1 cellular context compared by ENCODE assay signal in the genomic region with DNA sequence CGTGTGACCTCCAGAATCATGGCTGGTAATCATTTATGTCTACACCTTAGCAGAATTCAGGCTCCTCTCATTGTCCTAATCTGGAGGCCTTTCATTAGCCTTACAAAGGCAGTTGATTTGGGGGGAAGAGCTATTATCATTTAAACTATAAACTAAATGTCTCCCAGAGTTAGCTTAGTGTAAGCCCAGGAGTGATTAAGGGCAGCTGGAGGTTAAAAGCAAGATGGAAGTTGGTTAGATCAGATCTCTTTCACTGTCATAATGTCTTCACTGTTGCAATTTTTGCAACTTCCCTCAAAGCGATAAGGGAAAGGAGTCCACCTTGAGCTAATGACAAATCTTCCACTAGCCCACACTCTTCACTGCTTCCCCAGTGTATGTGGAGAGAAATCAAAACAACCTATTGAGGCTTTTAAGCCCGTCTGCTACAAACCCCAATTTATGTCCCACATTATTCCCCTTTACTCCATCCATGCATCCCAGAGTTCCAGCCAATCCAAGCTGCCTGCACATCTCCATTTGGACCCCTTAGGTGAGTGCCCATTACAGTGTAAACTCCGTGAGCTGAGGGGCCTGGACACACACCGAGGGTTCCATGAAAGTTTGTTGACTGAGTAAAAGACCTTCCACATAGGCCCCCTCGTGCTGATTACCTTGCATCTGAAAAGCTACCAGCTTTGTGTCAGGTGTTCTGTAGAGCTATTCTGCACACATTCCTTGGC.
TF ChIP-seq lines count a peak whose summit lies in the region.

No MANE protein-coding gene starts in this region.

TF ChIP-seq in K562, 482 proteins besides CTCF, POLR2A, EP300 and RAD21 (continued from another document and continues in another):
- TF ChIP-seq, protein P1, sequence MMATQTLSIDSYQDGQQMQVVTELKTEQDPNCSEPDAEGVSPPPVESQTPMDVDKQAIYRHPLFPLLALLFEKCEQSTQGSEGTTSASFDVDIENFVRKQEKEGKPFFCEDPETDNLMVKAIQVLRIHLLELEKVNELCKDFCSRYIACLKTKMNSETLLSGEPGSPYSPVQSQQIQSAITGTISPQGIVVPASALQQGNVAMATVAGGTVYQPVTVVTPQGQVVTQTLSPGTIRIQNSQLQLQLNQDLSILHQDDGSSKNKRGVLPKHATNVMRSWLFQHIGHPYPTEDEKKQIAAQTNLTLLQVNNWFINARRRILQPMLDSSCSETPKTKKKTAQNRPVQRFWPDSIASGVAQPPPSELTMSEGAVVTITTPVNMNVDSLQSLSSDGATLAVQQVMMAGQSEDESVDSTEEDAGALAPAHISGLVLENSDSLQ (IDR thresholded peaks at IDR 0.05), result no peak
- TF ChIP-seq NFE2L1 (tag; IDR thresholded peaks at IDR 0.05; ENCODE audit: borderline replicate concordance, low read depth) (no peak), DIDO1 (tag; IDR thresholded peaks at IDR 0.05; ENCODE audit: low read depth) (no peak), ZNF696 (CRISPR knock-in tag; conservative IDR thresholded peaks at IDR 0.05) (no peak), BCL6 (CRISPR knock-in tag; IDR thresholded peaks at IDR 0.05) (peak; percentile 52; the same call in 1 of the 2 replicates), ZNF3 (CRISPR knock-in tag; IDR thresholded peaks at IDR 0.05) (peak; percentile 83; the same call in 1 of the 2 replicates), SMAD3 (CRISPR knock-in tag; conservative IDR thresholded peaks at IDR 0.05) (0 out of 2 replicates have a peak, but pooled peaks have one; percentile 40), ZNF75A (CRISPR knock-in tag; IDR thresholded peaks at IDR 0.05) (0 out of 2 replicates have a peak, but pooled peaks have one; percentile 33), KDM4B (IDR thresholded peaks at IDR 0.05; ENCODE audit: borderline replicate concordance in 2 of 2, low read depth in 1 of 2) (no peak), ZNF79 (CRISPR knock-in tag; IDR thresholded peaks at IDR 0.05; ENCODE audit: low read depth) (peak; percentile 81), POLR3G (IDR thresholded peaks at IDR 0.05; ENCODE audit: extremely low read depth, insufficient read length, insufficient replicate concordance) (no peak), BACH1 (tag; IDR thresholded peaks at IDR 0.05) (peak; percentile 75; the same call in 1 of the 2 replicates), ESRRA (IDR thresholded peaks at IDR 0.05; ENCODE audit: borderline replicate concordance, low read depth) (peak; percentile 56; the same call in 1 of the 2 replicates), GATAD2B (IDR thresholded peaks at IDR 0.05; ENCODE audit: borderline replicate concordance) (no peak), MEF2D (tag; conservative IDR thresholded peaks at IDR 0.05; ENCODE audit: low read depth) (peak; percentile 74), ZNF449 (CRISPR knock-in tag; IDR thresholded peaks at IDR 0.05) (peak; percentile 72; the same call in 1 of the 2 replicates), ZNF239 (CRISPR knock-in tag; IDR thresholded peaks at IDR 0.05) (peak; percentile 64; the same call in 1 of the 2 replicates), TCF15 (CRISPR knock-in tag; IDR thresholded peaks at IDR 0.05) (no peak), CUX1 (CRISPR knock-in tag; IDR thresholded peaks at IDR 0.05) (no peak), ZBTB43 (CRISPR knock-in tag; IDR thresholded peaks at IDR 0.05) (no peak), RBM17 (IDR thresholded peaks at IDR 0.05; ENCODE audit: borderline replicate concordance, low read depth, low read length) (no peak), FOXA1 (IDR thresholded peaks at IDR 0.05; ENCODE audit: borderline replicate concordance) (no peak), ZNF766 (CRISPR knock-in tag; conservative IDR thresholded peaks at IDR 0.05) (0 out of 2 replicates have a peak, but pooled peaks have one; percentile 74), PTBP1 (IDR thresholded peaks at IDR 0.05; ENCODE audit: low read depth, low read length) (no peak), TAF1 (IDR thresholded peaks at IDR 0.05; ENCODE audit: control insufficient read depth, extremely low read depth, insufficient read depth, low read length, severe bottlenecking) (no peak), ZNF395 (CRISPR knock-in tag; IDR thresholded peaks at IDR 0.05) (0 out of 2 replicates have a peak, but pooled peaks have one; percentile 50), ZBTB17 (CRISPR knock-in tag; IDR thresholded peaks at IDR 0.05) (peak; percentile 59), MXI1 (IDR thresholded peaks at IDR 0.05; ENCODE audit: low read depth, low read length) (no peak), ZNF311 (CRISPR knock-in tag; IDR thresholded peaks at IDR 0.05) (peak; percentile 36; the same call in 1 of the 2 replicates), FIP1L1 (IDR thresholded peaks at IDR 0.05; ENCODE audit: low read depth, low read length, poor library complexity, severe bottlenecking) (no peak), ZNF639 (CRISPR knock-in tag; conservative IDR thresholded peaks at IDR 0.05 in 1 of 2, IDR thresholded peaks at IDR 0.05 in 1 of 2) (peak in 1 of 2 experiments; percentile 43; a peak in 1 of 4 replicates), LEF1 (IDR thresholded peaks at IDR 0.05) (no peak)
- TF ChIP-seq, protein P2, sequence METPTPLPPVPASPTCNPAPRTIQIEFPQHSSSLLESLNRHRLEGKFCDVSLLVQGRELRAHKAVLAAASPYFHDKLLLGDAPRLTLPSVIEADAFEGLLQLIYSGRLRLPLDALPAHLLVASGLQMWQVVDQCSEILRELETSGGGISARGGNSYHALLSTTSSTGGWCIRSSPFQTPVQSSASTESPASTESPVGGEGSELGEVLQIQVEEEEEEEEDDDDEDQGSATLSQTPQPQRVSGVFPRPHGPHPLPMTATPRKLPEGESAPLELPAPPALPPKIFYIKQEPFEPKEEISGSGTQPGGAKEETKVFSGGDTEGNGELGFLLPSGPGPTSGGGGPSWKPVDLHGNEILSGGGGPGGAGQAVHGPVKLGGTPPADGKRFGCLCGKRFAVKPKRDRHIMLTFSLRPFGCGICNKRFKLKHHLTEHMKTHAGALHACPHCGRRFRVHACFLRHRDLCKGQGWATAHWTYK (CRISPR knock-in tag; IDR thresholded peaks at IDR 0.05), result 0 out of 2 replicates have a peak, but pooled peaks have one; percentile 43
- TF ChIP-seq, protein P3, sequence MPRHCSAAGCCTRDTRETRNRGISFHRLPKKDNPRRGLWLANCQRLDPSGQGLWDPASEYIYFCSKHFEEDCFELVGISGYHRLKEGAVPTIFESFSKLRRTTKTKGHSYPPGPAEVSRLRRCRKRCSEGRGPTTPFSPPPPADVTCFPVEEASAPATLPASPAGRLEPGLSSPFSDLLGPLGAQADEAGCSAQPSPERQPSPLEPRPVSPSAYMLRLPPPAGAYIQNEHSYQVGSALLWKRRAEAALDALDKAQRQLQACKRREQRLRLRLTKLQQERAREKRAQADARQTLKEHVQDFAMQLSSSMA (CRISPR knock-in tag; IDR thresholded peaks at IDR 0.05), result no peak
- TF ChIP-seq, protein P4, sequence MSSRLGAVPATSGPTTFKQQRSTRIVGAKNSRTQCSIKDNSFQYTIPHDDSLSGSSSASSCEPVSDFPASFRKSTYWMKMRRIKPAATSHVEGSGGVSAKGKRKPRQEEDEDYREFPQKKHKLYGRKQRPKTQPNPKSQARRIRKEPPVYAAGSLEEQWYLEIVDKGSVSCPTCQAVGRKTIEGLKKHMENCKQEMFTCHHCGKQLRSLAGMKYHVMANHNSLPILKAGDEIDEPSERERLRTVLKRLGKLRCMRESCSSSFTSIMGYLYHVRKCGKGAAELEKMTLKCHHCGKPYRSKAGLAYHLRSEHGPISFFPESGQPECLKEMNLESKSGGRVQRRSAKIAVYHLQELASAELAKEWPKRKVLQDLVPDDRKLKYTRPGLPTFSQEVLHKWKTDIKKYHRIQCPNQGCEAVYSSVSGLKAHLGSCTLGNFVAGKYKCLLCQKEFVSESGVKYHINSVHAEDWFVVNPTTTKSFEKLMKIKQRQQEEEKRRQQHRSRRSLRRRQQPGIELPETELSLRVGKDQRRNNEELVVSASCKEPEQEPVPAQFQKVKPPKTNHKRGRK (tag; IDR thresholded peaks at IDR 0.05), result no peak
- TF ChIP-seq, protein P5, sequence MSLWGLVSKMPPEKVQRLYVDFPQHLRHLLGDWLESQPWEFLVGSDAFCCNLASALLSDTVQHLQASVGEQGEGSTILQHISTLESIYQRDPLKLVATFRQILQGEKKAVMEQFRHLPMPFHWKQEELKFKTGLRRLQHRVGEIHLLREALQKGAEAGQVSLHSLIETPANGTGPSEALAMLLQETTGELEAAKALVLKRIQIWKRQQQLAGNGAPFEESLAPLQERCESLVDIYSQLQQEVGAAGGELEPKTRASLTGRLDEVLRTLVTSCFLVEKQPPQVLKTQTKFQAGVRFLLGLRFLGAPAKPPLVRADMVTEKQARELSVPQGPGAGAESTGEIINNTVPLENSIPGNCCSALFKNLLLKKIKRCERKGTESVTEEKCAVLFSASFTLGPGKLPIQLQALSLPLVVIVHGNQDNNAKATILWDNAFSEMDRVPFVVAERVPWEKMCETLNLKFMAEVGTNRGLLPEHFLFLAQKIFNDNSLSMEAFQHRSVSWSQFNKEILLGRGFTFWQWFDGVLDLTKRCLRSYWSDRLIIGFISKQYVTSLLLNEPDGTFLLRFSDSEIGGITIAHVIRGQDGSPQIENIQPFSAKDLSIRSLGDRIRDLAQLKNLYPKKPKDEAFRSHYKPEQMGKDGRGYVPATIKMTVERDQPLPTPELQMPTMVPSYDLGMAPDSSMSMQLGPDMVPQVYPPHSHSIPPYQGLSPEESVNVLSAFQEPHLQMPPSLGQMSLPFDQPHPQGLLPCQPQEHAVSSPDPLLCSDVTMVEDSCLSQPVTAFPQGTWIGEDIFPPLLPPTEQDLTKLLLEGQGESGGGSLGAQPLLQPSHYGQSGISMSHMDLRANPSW (CRISPR knock-in tag; IDR thresholded peaks at IDR 0.05), result no peak
